Comparison of ENCODE assay signal across 8 cellular contexts in the genomic region with DNA sequence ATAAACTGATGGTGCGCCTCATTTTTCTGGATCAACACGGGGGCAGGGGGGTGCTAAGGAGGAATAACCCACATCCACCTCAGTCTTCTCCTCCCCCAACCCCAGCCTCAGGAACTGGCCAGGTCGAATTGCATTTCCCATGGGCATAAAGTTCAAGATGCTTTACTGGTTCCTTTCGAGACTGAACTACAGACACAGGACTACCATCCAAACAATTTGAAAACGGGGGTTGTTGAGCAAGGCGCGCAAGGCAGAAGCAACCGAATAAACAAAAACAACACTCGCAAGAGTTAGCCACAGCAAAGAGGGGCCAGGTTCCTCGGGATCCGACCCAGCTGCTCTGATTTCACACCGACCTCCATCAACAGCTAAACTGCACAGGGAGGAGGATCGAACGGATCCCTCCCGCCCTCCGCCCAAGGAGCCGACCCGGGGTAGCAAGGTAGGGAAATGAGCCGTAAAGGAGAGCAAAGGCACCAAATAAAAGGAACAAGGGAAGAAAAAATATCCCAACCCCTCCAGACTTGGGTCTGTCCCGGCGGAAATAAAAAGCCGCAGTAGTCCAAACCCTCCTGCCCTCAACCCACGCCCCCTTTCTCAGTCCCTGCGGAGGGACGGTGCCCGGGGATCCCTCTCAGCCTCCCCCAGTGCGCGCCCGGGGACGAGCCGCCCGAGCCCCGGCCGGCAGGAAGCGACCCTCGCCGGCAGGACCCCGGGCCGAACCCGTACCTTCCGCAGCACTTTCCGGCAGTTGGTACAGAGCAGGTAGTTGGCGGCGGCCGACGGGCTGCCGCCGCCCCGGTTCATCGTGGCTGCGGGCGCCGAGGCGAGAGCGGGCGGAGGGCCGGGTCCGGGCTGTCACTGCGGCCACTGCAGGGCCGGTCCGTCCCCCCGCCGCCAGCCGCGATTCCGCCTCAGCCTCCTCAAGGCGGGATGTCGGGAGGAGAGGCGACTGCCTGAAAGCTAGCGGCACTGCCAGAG. TPM values are rescaled to one million over a fixed set of nuclear protein-coding genes. Genes with fewer than 3 reads are reported as not detected.
DNase-seq lines count a peak whose midpoint lies in the region; ATAC-seq, FAIRE-seq and TF ChIP-seq lines count a peak whose summit lies in the region.

No MANE protein-coding gene starts in this region.

- no peaks in the 10 kb centered on the region for H3K36me3 Mint-ChIP-seq in activated T-helper 17 cell treated with anti-CD3 and anti-CD28 coated beads, Interleukin-2, amount 50 U/mL, for 72 hours (ENCODE audit: low read depth)
- peaks cover 10% of the 10 kb centered on the region for H3K36me3 Mint-ChIP-seq in nephron (ENCODE audit: low read depth)

- DNase-seq in GM12892 (ENCODE audit: insufficient read length) (no peak), NCI-H345 (lab: John Stamatoyannopoulos, UW) (peak; percentile 50), fibroblast of villous mesenchyme (ENCODE audit: low read depth) (peak; percentile 10), NCI-H226 (no peak), RCC 7860 (ENCODE audit: low spot score) (no peak)

- TF ChIP-seq CTCF in fibroblast of villous mesenchyme (IDR thresholded peaks at IDR 0.05; ENCODE audit: insufficient read depth, low read depth, low read length), result no peak
- TF ChIP-seq CTCF in nephron (IDR thresholded peaks at IDR 0.05; ENCODE audit: unreplicated experiment in 3 of 3), result no peak

- peak overlapping the region; percentile 55 for H3K4me3 ChIP-seq in fibroblast of villous mesenchyme (ENCODE audit: low read depth, low read length)

- peak overlapping the region; percentile 71 for H3K27ac Mint-ChIP-seq in activated T-helper 17 cell treated with anti-CD3 and anti-CD28 coated beads, Interleukin-2, amount 50 U/mL, for 72 hours
- peak overlapping the region; percentile 95 to 100 (median 98) for H3K27ac Mint-ChIP-seq in nephron

- no peak overlapping the region for H3K4me3 Mint-ChIP-seq in activated T-helper 17 cell treated with anti-CD3 and anti-CD28 coated beads, Interleukin-2, amount 50 U/mL, for 72 hours
- H3K4me3 Mint-ChIP-seq in nephron, result peak overlapping the region in 2 of 3 experiments; percentile 98 to 99

- no peaks in the 10 kb centered on the region for H3K27me3 Mint-ChIP-seq in activated T-helper 17 cell treated with anti-CD3 and anti-CD28 coated beads, Interleukin-2, amount 50 U/mL, for 72 hours
- H3K27me3 Mint-ChIP-seq in nephron (ENCODE audit: low read depth), result no peaks in the 10 kb centered on the region

- FAIRE-seq in GM12892 (lab: Jason Lieb, UNC) (peak; percentile 91), RCC 7860 (lab: Jason Lieb, UNC) (no peak)

- peaks cover 23% of the 10 kb centered on the region for H3K4me1 Mint-ChIP-seq in activated T-helper 17 cell treated with anti-CD3 and anti-CD28 coated beads, Interleukin-2, amount 50 U/mL, for 72 hours
- H3K4me1 Mint-ChIP-seq in nephron, result peaks cover 21% of the 10 kb centered on the region

- H3K9me3 Mint-ChIP-seq in activated T-helper 17 cell treated with anti-CD3 and anti-CD28 coated beads, Interleukin-2, amount 50 U/mL, for 72 hours, result no peaks in the 10 kb centered on the region
- no peaks in the 10 kb centered on the region for H3K9me3 Mint-ChIP-seq in nephron

- no peak for TF ChIP-seq POLR2A in GM12892 (IDR thresholded peaks at IDR 0.05; ENCODE audit: low read depth, low read length)

- peak; percentile 2 for ATAC-seq in HG02588 (IDR thresholded peaks at IDR 0.05; ENCODE audit: unreplicated experiment)
- peak; percentile 1 for ATAC-seq in activated T-helper 17 cell treated with anti-CD3 and anti-CD28 coated beads, Interleukin-2, amount 50 U/mL, for 72 hours (replicated peaks)

RNA-seq across cellular contexts. Expression of a gene that starts 0.7 kb away (rescaled TPM):
- 2.6 TPM for polyA plus RNA-seq in GM12892 (2012; ENCODE audit: missing spikeins)
- total RNA-seq in activated T-helper 17 cell treated with anti-CD3 and anti-CD28 coated beads, Interleukin-2, amount 50 U/mL, for 72 hours, result 1 to 10 TPM; 4.6 to 9.7 TPM
- 2.3 and 6.9 TPM in 2 replicates for total RNA-seq in fibroblast of villous mesenchyme

Comparison
In these comparisons a context has a peak if more than half of its experiments do, and no peak if none do; other contexts are left out.
1. DNase-seq: peak in NCI-H345 (single experiment) and fibroblast of villous mesenchyme (single experiment); none in GM12892 (single experiment), NCI-H226 (single experiment) and RCC 7860 (single experiment).